In the genomic region with DNA sequence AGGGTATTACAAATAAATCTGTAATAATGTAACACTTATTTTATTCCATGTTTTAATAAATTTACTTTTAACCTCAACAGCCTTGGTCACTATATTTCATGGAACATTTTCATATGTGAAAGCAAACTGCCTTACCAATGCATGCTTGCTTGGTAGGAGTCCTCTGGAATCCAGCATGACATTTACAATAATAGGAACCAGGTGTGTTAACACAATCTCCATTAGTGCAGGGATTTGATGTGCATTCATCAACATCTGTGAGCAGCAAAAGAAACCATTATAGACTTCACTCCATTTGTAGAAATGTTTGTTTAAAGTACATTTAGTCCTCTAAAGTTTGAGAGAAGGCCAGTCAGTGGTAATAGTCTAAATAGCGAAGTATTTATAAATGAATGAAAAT, we compare ENCODE assay signal across 2 cellular contexts.
TF ChIP-seq lines count a peak whose summit lies in the region.

No MANE protein-coding gene starts in this region.

TF ChIP-seq in SK-N-SH treated with all-trans-retinoic acid at 6 μM for 48 hours, 23 proteins besides CTCF, POLR2A, EP300 and RAD21 (continued from another document):
- TF ChIP-seq, protein P1, sequence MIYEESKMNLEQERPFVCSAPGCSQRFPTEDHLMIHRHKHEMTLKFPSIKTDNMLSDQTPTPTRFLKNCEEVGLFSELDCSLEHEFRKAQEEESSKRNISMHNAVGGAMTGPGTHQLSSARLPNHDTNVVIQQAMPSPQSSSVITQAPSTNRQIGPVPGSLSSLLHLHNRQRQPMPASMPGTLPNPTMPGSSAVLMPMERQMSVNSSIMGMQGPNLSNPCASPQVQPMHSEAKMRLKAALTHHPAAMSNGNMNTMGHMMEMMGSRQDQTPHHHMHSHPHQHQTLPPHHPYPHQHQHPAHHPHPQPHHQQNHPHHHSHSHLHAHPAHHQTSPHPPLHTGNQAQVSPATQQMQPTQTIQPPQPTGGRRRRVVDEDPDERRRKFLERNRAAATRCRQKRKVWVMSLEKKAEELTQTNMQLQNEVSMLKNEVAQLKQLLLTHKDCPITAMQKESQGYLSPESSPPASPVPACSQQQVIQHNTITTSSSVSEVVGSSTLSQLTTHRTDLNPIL (CRISPR knock-in tag; IDR thresholded peaks at IDR 0.05; ENCODE audit: low read depth) = no peak
- no peak for TF ChIP-seq RARB (CRISPR knock-in tag; IDR thresholded peaks at IDR 0.05)

TF ChIP-seq in SK-N-SH, 30 proteins besides CTCF, POLR2A, EP300 and RAD21 (continued from another document):
- TF ChIP-seq, protein P2, sequence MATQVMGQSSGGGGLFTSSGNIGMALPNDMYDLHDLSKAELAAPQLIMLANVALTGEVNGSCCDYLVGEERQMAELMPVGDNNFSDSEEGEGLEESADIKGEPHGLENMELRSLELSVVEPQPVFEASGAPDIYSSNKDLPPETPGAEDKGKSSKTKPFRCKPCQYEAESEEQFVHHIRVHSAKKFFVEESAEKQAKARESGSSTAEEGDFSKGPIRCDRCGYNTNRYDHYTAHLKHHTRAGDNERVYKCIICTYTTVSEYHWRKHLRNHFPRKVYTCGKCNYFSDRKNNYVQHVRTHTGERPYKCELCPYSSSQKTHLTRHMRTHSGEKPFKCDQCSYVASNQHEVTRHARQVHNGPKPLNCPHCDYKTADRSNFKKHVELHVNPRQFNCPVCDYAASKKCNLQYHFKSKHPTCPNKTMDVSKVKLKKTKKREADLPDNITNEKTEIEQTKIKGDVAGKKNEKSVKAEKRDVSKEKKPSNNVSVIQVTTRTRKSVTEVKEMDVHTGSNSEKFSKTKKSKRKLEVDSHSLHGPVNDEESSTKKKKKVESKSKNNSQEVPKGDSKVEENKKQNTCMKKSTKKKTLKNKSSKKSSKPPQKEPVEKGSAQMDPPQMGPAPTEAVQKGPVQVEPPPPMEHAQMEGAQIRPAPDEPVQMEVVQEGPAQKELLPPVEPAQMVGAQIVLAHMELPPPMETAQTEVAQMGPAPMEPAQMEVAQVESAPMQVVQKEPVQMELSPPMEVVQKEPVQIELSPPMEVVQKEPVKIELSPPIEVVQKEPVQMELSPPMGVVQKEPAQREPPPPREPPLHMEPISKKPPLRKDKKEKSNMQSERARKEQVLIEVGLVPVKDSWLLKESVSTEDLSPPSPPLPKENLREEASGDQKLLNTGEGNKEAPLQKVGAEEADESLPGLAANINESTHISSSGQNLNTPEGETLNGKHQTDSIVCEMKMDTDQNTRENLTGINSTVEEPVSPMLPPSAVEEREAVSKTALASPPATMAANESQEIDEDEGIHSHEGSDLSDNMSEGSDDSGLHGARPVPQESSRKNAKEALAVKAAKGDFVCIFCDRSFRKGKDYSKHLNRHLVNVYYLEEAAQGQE (IDR thresholded peaks at IDR 0.05; ENCODE audit: low read depth, low read length) = no peak
- TF ChIP-seq YY1 (IDR thresholded peaks at IDR 0.05; ENCODE audit: low read depth) (no peak), FOSL2 (IDR thresholded peaks at IDR 0.05; ENCODE audit: borderline replicate concordance, low read depth) (no peak), EZH2phosphoT487 (IDR thresholded peaks at IDR 0.05; ENCODE audit: borderline replicate concordance, low read depth) (no peak)
